9 cellular contexts compared by ENCODE assay signal in genomic region chr10:31133628-31134302, GRCh38.
DNase-seq lines count a peak whose midpoint lies in the region; ATAC-seq, FAIRE-seq and TF ChIP-seq lines count a peak whose summit lies in the region.
"Had no signal": no experiment of that assay in that cellular context is flagged by ENCODE, and none has a peak within 500 bp of the region (broad histone marks: within the 10 kb centered on the region; RNA-seq: fewer than 3 reads in every experiment).

No MANE protein-coding gene starts in this region.

- H3K4me1 ChIP-seq in keratinocyte (ENCODE audit: control insufficient read depth, extremely low read depth, insufficient read depth, low read length) = peaks cover 7% of the 10 kb centered on the region

- peak overlapping the region; percentile 65 for H2AFZ ChIP-seq in keratinocyte (ENCODE audit: control insufficient read depth, low read length)

- no peak for FAIRE-seq in keratinocyte (lab: Jason Lieb, UNC)
- FAIRE-seq: TTC549 had no signal

- peak overlapping the region; percentile 78 for H3K4me2 ChIP-seq in keratinocyte (ENCODE audit: control insufficient read depth, extremely low read depth, insufficient read depth, low read depth, low read length)

- DNase-seq in DMS 273 treated with DMSO at 0.1 percent for 48 hours (lab: John Stamatoyannopoulos, UW) (peak; percentile 85), NCI-H1092 treated with DMSO at 0.1 percent for 48 hours (lab: John Stamatoyannopoulos, UW) (peak; percentile 84), cerebellar cortex (ENCODE audit: low spot score) (peak; percentile 73), keratinocyte (ENCODE audit: low read depth, low spot score) (peak; percentile 19), OCI-M2 (lab: John Stamatoyannopoulos, UW; ENCODE audit: unreplicated experiment) (no peak)
- DNase-seq in activated CD4-positive, CD25-positive, alpha-beta regulatory T cell treated with anti-CD3 and anti-CD28 coated beads, Interleukin-2, amount 50 U/mL, for 72 hours = peak; percentile 69
- peak; percentile 77 for DNase-seq in stimulated activated CD4-positive, alpha-beta T cell treated with anti-CD3 and anti-CD28 coated beads, Interleukin-12 subunit alpha, Interleukin-12 subunit beta, amount 100 ng/mL, for 4 hours

- no peaks in the 10 kb centered on the region for H3K9me1 ChIP-seq in keratinocyte (ENCODE audit: control insufficient read depth, extremely low read depth, insufficient read depth, low read length)

- peak overlapping the region; percentile 33 for H3K27ac ChIP-seq in keratinocyte (ENCODE audit: control insufficient read depth, insufficient read depth, low read length)

- H3K36me3 ChIP-seq in keratinocyte (ENCODE audit: control insufficient read depth in 2 of 2, extremely low read depth in 1 of 2, insufficient read depth in 2 of 2, low read length in 2 of 2) = no peaks in the 10 kb centered on the region

- H3K27me3 ChIP-seq in keratinocyte (ENCODE audit: control insufficient read depth, extremely low read depth, insufficient read depth, low read length) = no peaks in the 10 kb centered on the region

- H3K9ac ChIP-seq in keratinocyte (ENCODE audit: control insufficient read depth, extremely low read depth, insufficient read depth, low read length) = peak overlapping the region; percentile 67

- H4K20me1 ChIP-seq in keratinocyte (ENCODE audit: control insufficient read depth, extremely low read depth, insufficient read depth, low read length) = no peaks in the 10 kb centered on the region

- H3K9me3 ChIP-seq in keratinocyte (ENCODE audit: control insufficient read depth, low read depth, low read length) = no peaks in the 10 kb centered on the region

- dilution Hi-C loops in keratinocyte (cut with MboI; ENCODE audit: extremely low pct_ligation_motif_present, low sequenced_read_pairs) = no loop called here

- ATAC-seq in GM21528 (IDR thresholded peaks at IDR 0.05; ENCODE audit: low FRiP score, unreplicated experiment) = peak; percentile 60

- H3K79me2 ChIP-seq in keratinocyte (ENCODE audit: control insufficient read depth, insufficient read depth, low read length) = no peaks in the 10 kb centered on the region

- H3K4me3 ChIP-seq in keratinocyte (ENCODE audit: control insufficient read depth in 2 of 3, extremely low read depth in 1 of 3, insufficient read depth in 2 of 3, low read depth in 1 of 3, low read length in 3 of 3) = peak overlapping the region; percentile 21 to 60 (median 40)

- no peak for TF ChIP-seq CTCF in keratinocyte (optimal IDR thresholded peaks at IDR 0.05 in 1 of 3, IDR thresholded peaks at IDR 0.05 in 1 of 3, conservative IDR thresholded peaks at IDR 0.05 in 1 of 3; ENCODE audit: extremely low read depth in 1 of 3, insufficient read depth in 2 of 3, low read length in 3 of 3)
